27 cellular contexts compared by ENCODE assay signal in the genomic region with DNA sequence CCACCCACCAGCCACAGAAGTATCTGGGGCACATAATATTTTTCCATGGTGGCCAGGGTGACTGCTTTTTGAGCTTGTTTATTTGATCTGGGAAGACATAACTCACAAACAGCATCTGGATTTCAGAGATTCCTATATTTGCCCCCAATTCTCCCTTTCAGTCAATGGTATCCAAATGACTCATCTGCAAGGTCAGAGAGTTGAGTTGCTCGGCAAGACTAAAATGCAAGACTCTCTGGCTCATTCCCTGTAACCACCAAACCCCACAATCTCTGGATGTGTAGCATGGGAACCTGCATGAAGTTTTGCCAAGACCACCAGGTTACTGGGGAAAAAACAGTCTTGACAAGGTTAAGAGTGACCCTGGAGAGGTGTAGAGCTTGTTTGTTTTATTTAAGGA.
A peak's percentile ranks its signal among the peaks of the same experiment; 100 is the strongest.
DNase-seq lines count a peak whose midpoint lies in the region; TF ChIP-seq lines count a peak whose summit lies in the region.
"Had no signal": no experiment of that assay in that cellular context is flagged by ENCODE, and none has a peak within 500 bp of the region (broad histone marks: within the 10 kb centered on the region; RNA-seq: fewer than 3 reads in every experiment).

No MANE protein-coding gene starts in this region.

- peak; percentile 35 for DNase-seq in AG10803 (ENCODE audit: low read depth)
- DNase-seq in HS-27A (ENCODE audit: low read depth) = peak; percentile 54
- peak; percentile 53 for DNase-seq in astrocyte of the spinal cord (ENCODE audit: low read depth, low spot score)
- DNase-seq in NCI-H2107 (lab: John Stamatoyannopoulos, UW) = no peak
- DNase-seq in NCI-H1694 (lab: John Stamatoyannopoulos, UW) = no peak
- DNase-seq in HPDE6-E6E7 (ENCODE audit: extremely low spot score) = no peak
- no peak for DNase-seq in cerebellar nuclear complex (lab: John Stamatoyannopoulos, UW)
- DNase-seq: activated CD4-positive, alpha-beta T cell treated with anti-CD3 and anti-CD28 coated beads, Interleukin-2, amount 10 ng/mL, durations not matched to agents 7 days and 5 days; activated naive CD4-positive, alpha-beta T cell treated with anti-CD3 and anti-CD28 coated beads for 36 hours; amniotic stem cell; DMS53; GDM1; HFFc6; midbrain; naive thymus-derived CD4-positive, alpha-beta T cell; NCI-H1092; NCI-H187 treated with DMSO at 0.1 percent for 48 hours; NCI-H69; occipital lobe; stimulated activated naive CD4-positive, alpha-beta T cell; SW 1271; T-helper 9 cell; testis; WERI-Rb-1 had no signal

- in situ Hi-C loops in astrocyte of the spinal cord (cut with HindIII; ENCODE audit: low sequenced_read_pairs) = no loop called here

- no peaks in the 10 kb centered on the region for H3K27me3 Mint-ChIP-seq in nephron (ENCODE audit: low read depth)
- H3K27me3 Mint-ChIP-seq: activated CD4-positive, alpha-beta T cell treated with anti-CD3 and anti-CD28 coated beads, Interleukin-2, amount 10 ng/mL, durations not matched to agents 7 days and 5 days; IgD-negative memory B cell had no signal

- TF ChIP-seq CTCF in AG10803 (conservative IDR thresholded peaks at IDR 0.05; ENCODE audit: low read length) (no peak), astrocyte of the spinal cord (IDR thresholded peaks at IDR 0.05; ENCODE audit: low read depth, low read length) (no peak), nephron (IDR thresholded peaks at IDR 0.05; ENCODE audit: unreplicated experiment in 3 of 3) (no peak)

- H3K4me3 ChIP-seq in AG10803 (ENCODE audit: low read length) (no peak overlapping the region), astrocyte of the spinal cord (ENCODE audit: low read depth, low read length) (no peak overlapping the region)
- H3K4me3 ChIP-seq: testis had no signal

- peaks cover 18% of the 10 kb centered on the region for H3K4me1 Mint-ChIP-seq in nephron
- H3K4me1 Mint-ChIP-seq: activated CD4-positive, alpha-beta T cell treated with anti-CD3 and anti-CD28 coated beads, Interleukin-2, amount 10 ng/mL, durations not matched to agents 7 days and 5 days; IgD-negative memory B cell; naive thymus-derived CD4-positive, alpha-beta T cell had no signal

- peaks cover 2% of the 10 kb centered on the region for H3K9me3 Mint-ChIP-seq in nephron
- H3K9me3 Mint-ChIP-seq: activated CD4-positive, alpha-beta T cell treated with anti-CD3 and anti-CD28 coated beads, Interleukin-2, amount 10 ng/mL, durations not matched to agents 7 days and 5 days; activated naive CD4-positive, alpha-beta T cell treated with anti-CD3 and anti-CD28 coated beads for 36 hours; activated T-helper 1 cell treated with anti-CD3 and anti-CD28 coated beads, Interleukin-12 subunit alpha, Interleukin-12 subunit beta, Interleukin-2, Interleukin-4 antibody, amounts not matched to agents 30 ng/mL and 10 ng/mL and 1 ng/mL, durations not matched to agents 14 hours and 24 hours and 36 hours had no signal

- H3K27ac Mint-ChIP-seq in nephron = peak overlapping the region in 2 of 3 experiments; percentile 46 to 64
- H3K27ac Mint-ChIP-seq: activated CD4-positive, alpha-beta T cell treated with anti-CD3 and anti-CD28 coated beads, Interleukin-2, amount 10 ng/mL, durations not matched to agents 7 days and 5 days; activated naive CD4-positive, alpha-beta T cell treated with anti-CD3 and anti-CD28 coated beads for 36 hours; activated T-helper 1 cell treated with anti-CD3 and anti-CD28 coated beads, Interleukin-12 subunit alpha, Interleukin-12 subunit beta, Interleukin-2, Interleukin-4 antibody, amounts not matched to agents 30 ng/mL and 10 ng/mL and 1 ng/mL, durations not matched to agents 14 hours and 24 hours and 36 hours; HFFc6; IgD-negative memory B cell; naive thymus-derived CD4-positive, alpha-beta T cell had no signal

- H3K4me3 Mint-ChIP-seq in nephron = no peak overlapping the region
- H3K4me3 Mint-ChIP-seq: activated CD4-positive, alpha-beta T cell treated with anti-CD3 and anti-CD28 coated beads, Interleukin-2, amount 10 ng/mL, durations not matched to agents 7 days and 5 days; activated naive CD4-positive, alpha-beta T cell treated with anti-CD3 and anti-CD28 coated beads for 36 hours; activated T-helper 1 cell treated with anti-CD3 and anti-CD28 coated beads, Interleukin-12 subunit alpha, Interleukin-12 subunit beta, Interleukin-2, Interleukin-4 antibody, amounts not matched to agents 30 ng/mL and 10 ng/mL and 1 ng/mL, durations not matched to agents 14 hours and 24 hours and 36 hours; HFFc6; IgD-negative memory B cell; naive thymus-derived CD4-positive, alpha-beta T cell had no signal

- H3K36me3 Mint-ChIP-seq in nephron (ENCODE audit: low read depth) = no peaks in the 10 kb centered on the region
- H3K36me3 Mint-ChIP-seq: naive thymus-derived CD4-positive, alpha-beta T cell had no signal

Comparison
In these comparisons a context has a peak if more than half of its experiments do, and no peak if none do; other contexts are left out.
1. DNase-seq: peak in AG10803 (single experiment), HS-27A (single experiment) and astrocyte of the spinal cord (single experiment); none in NCI-H2107 (single experiment), NCI-H1694 (single experiment), HPDE6-E6E7 (single experiment) and cerebellar nuclear complex (0 of 2).